Comparison of ENCODE assay signal across 1 cellular context in genomic region chr5:122310886-122311285, GRCh38.
TF ChIP-seq lines count a peak whose summit lies in the region.

No MANE protein-coding gene starts in this region.

TF ChIP-seq in WTC11, 78 proteins besides CTCF, POLR2A, EP300 and RAD21 (continued from another document):
- TF ChIP-seq USF1 (CRISPR knock-in tag; IDR thresholded peaks at IDR 0.05) (no peak), FOXJ3 (CRISPR knock-in tag; IDR thresholded peaks at IDR 0.05; ENCODE audit: borderline replicate concordance) (no peak), IRF1 (CRISPR knock-in tag; IDR thresholded peaks at IDR 0.05) (no peak)
